Comparison of ENCODE assay signal across 8 cellular contexts in genomic region chrX:37926700-37927099, GRCh38.
DNase-seq lines count a peak whose midpoint lies in the region; ATAC-seq, FAIRE-seq and TF ChIP-seq lines count a peak whose summit lies in the region.

No MANE protein-coding gene starts in this region.

- ATAC-seq in SK-N-SH treated with all-trans-retinoic acid at 6 μM for 48 hours (peak; percentile 89), GM21526 (IDR thresholded peaks at IDR 0.05; ENCODE audit: low FRiP score, unreplicated experiment) (no peak)

- DNase-seq in GM04504 (ENCODE audit: low read depth) (peak; percentile 15), frontal cortex (ENCODE audit: low spot score in 2 of 2) (no peak), stromal cell of bone marrow (ENCODE audit: low read depth) (peak; percentile 13)
- peak; percentile 10 for DNase-seq in Jurkat, Clone E6-1 (ENCODE audit: low read depth, low spot score)
- no peak for DNase-seq in NK-92 treated with Interleukin-12 subunit alpha and Interleukin-12 subunit beta, amount 100 ng/mL, for 24 hours (lab: John Stamatoyannopoulos, UW)
- DNase-seq in activated CD4-positive, alpha-beta T cell treated with anti-CD3 and anti-CD28 coated beads for 48 hours = no peak

- FAIRE-seq in frontal cortex (lab: Jason Lieb, UNC) = peak; percentile 64

- H3K4me3 ChIP-seq in Jurkat, Clone E6-1 (ENCODE audit: low read length) = no peak overlapping the region

TF ChIP-seq in SK-N-SH treated with all-trans-retinoic acid at 6 μM for 48 hours, 23 proteins besides CTCF, POLR2A, EP300 and RAD21:
- TF ChIP-seq ZNF8 (CRISPR knock-in tag; IDR thresholded peaks at IDR 0.05) = no peak
- TF ChIP-seq TCF4 (CRISPR knock-in tag; IDR thresholded peaks at IDR 0.05; ENCODE audit: borderline replicate concordance) = no peak
- no peak for TF ChIP-seq ZFP30 (CRISPR knock-in tag; IDR thresholded peaks at IDR 0.05)
- TF ChIP-seq SNAI2 (CRISPR knock-in tag; IDR thresholded peaks at IDR 0.05) = no peak
- TF ChIP-seq GLIS3 (CRISPR knock-in tag; IDR thresholded peaks at IDR 0.05) = no peak
- no peak for TF ChIP-seq ZNF565 (CRISPR knock-in tag; conservative IDR thresholded peaks at IDR 0.05; ENCODE audit: low read depth)

Comparison
In these comparisons a context has a peak if more than half of its experiments do, and no peak if none do; other contexts are left out.
1. DNase-seq: peak in GM04504 (single experiment), Jurkat, Clone E6-1 (single experiment) and stromal cell of bone marrow (single experiment); none in frontal cortex (0 of 2), NK-92 treated with Interleukin-12 subunit alpha and Interleukin-12 subunit beta, amount 100 ng/mL, for 24 hours (single experiment) and activated CD4-positive, alpha-beta T cell treated with anti-CD3 and anti-CD28 coated beads for 48 hours (single experiment).